In the genomic region with DNA sequence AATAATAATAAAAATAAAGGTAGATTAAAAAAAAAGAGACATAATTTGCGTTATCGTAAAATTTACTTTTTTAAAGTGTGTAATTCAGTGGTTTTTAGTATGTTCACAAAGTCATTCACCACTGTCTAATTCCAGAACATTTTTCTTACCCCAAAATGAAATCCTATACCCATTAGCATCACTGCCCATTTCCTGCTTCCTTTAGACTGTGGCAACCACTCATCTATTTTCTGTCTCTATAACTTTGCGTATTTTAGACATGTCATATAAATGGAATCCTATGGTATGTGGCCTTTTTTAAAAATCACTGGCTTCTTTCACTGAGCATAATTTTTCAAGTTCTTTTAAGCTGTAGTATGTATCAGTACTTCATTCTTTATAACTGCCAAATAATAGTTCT, we compare ENCODE assay signal across 13 cellular contexts.
"Had no signal": no experiment of that assay in that cellular context is flagged by ENCODE, and none has a peak within 500 bp of the region (broad histone marks: within the 10 kb centered on the region; RNA-seq: fewer than 3 reads in every experiment).

No MANE protein-coding gene starts in this region.

- H3K36me3 Mint-ChIP-seq: activated naive CD4-positive, alpha-beta T cell treated with anti-CD3 and anti-CD28 coated beads, Interleukin-2, amount 50 U/mL, for 72 hours; natural killer cell; stimulated activated effector memory CD8-positive, alpha-beta T cell treated with anti-CD3 and anti-CD28 coated beads, Interleukin-12 subunit alpha, Interleukin-12 subunit beta, amount 100 ng/mL, for 72 hours had no signal

- H3K4me3 Mint-ChIP-seq: memory B cell; natural killer cell; stimulated activated effector memory CD8-positive, alpha-beta T cell treated with anti-CD3 and anti-CD28 coated beads, Interleukin-12 subunit alpha, Interleukin-12 subunit beta, amount 100 ng/mL, for 72 hours; T-helper 2 cell treated with Interferon-gamma antibody and Interleukin-4, amounts not matched to agents 5 μg/mL and 100 μg/mL, for 36 hours had no signal

- H3K9me3 ChIP-seq: pancreas, thoracic aorta, upper lobe of right lung had no signal

- H3K27me3 ChIP-seq: pancreas, upper lobe of right lung had no signal

- H3K27ac Mint-ChIP-seq: activated naive CD4-positive, alpha-beta T cell treated with anti-CD3 and anti-CD28 coated beads, Interleukin-2, amount 50 U/mL, for 72 hours; memory B cell; natural killer cell; stimulated activated effector memory CD8-positive, alpha-beta T cell treated with anti-CD3 and anti-CD28 coated beads, Interleukin-12 subunit alpha, Interleukin-12 subunit beta, amount 100 ng/mL, for 72 hours; T-helper 2 cell treated with Interferon-gamma antibody and Interleukin-4, amounts not matched to agents 5 μg/mL and 100 μg/mL, for 36 hours had no signal

- DNase-seq: activated CD4-positive, alpha-beta T cell treated with anti-CD3 and anti-CD28 coated beads, Interleukin-2, amount 50 U/mL, for 48 hours; activated gamma-delta T cell treated with Interleukin-2 at 50 U/mL for 16 hours; erythroblast; natural killer cell; pancreas; stimulated activated CD4-positive, alpha-beta T cell treated with anti-CD3 and anti-CD28 coated beads, Interleukin-4, amount 100 ng/mL, for 24 hours; upper lobe of right lung had no signal

- H3K9me3 Mint-ChIP-seq: memory B cell; natural killer cell; stimulated activated effector memory CD8-positive, alpha-beta T cell treated with anti-CD3 and anti-CD28 coated beads, Interleukin-12 subunit alpha, Interleukin-12 subunit beta, amount 100 ng/mL, for 72 hours; T-helper 2 cell treated with Interferon-gamma antibody and Interleukin-4, amounts not matched to agents 5 μg/mL and 100 μg/mL, for 36 hours had no signal

- H3K27ac ChIP-seq: pancreas, thoracic aorta, upper lobe of right lung had no signal

- H3K27me3 Mint-ChIP-seq: memory B cell had no signal

- H3K4me3 ChIP-seq: pancreas, thoracic aorta, upper lobe of right lung had no signal

- H3K36me3 ChIP-seq: pancreas, thoracic aorta, upper lobe of right lung had no signal

- ATAC-seq: activated naive CD4-positive, alpha-beta T cell treated with anti-CD3 and anti-CD28 coated beads, Interleukin-2, amount 50 U/mL, for 72 hours; natural killer cell; pancreas; sciatic nerve; stimulated activated effector memory CD8-positive, alpha-beta T cell treated with anti-CD3 and anti-CD28 coated beads, Interleukin-12 subunit alpha, Interleukin-12 subunit beta, amount 100 ng/mL, for 72 hours; upper lobe of right lung had no signal
